Comparison of ENCODE assay signal across 9 cellular contexts in genomic region chr1:156492591-156493080, GRCh38. TPM values are rescaled to one million over a fixed set of nuclear protein-coding genes. Genes with fewer than 3 reads are reported as not detected.
DNase-seq lines count a peak whose midpoint lies in the region; ATAC-seq, FAIRE-seq and TF ChIP-seq lines count a peak whose summit lies in the region.
"Had no signal": no experiment of that assay in that cellular context is flagged by ENCODE, and none has a peak within 500 bp of the region (broad histone marks: within the 10 kb centered on the region; RNA-seq: fewer than 3 reads in every experiment).

No MANE protein-coding gene starts in this region.

- H3K9ac ChIP-seq in duodenal mucosa (ENCODE audit: low read depth in 1 of 2, low read length in 2 of 2) = peak overlapping the region in 1 of 2 donors; percentile 15

- H3K36me3 ChIP-seq in duodenal mucosa (ENCODE audit: control insufficient read depth in 1 of 2, insufficient read depth in 2 of 2, low read length in 2 of 2) (peaks cover 7 to 24% of the 10 kb centered on the region in 2 donors), BE2C (peaks cover 7% of the 10 kb centered on the region; the same call in 1 of the 2 replicates)

- no peaks in the 10 kb centered on the region for H3K27me3 Mint-ChIP-seq in progenitor cell of endocrine pancreas

- H3K27ac ChIP-seq in duodenal mucosa (ENCODE audit: low read depth, low read length) = peak overlapping the region; percentile 24
- H3K27ac ChIP-seq: SJSA1 had no signal

- H3K9me3 ChIP-seq in duodenal mucosa (ENCODE audit: control insufficient read depth in 1 of 2, low read length in 2 of 2) = no peaks in the 10 kb centered on the region
- H3K9me3 ChIP-seq in BE2C = no peaks in the 10 kb centered on the region
- H3K9me3 ChIP-seq: SJSA1 had no signal

- peak overlapping the region; percentile 46 for H3K27ac Mint-ChIP-seq in progenitor cell of endocrine pancreas

- H3K4me3 ChIP-seq in duodenal mucosa (ENCODE audit: low read depth in 1 of 2, low read length in 2 of 2) = peak overlapping the region; percentile 11 to 30
- no peak overlapping the region for H3K4me3 ChIP-seq in BE2C (ENCODE audit: low read depth, low read length)
- H3K4me3 ChIP-seq: SJSA1 had no signal

- H3K36me3 Mint-ChIP-seq in progenitor cell of endocrine pancreas (ENCODE audit: insufficient read depth) = no peaks in the 10 kb centered on the region

- H3K4me3 Mint-ChIP-seq in progenitor cell of endocrine pancreas (ENCODE audit: low read depth) = no peak overlapping the region

- TF ChIP-seq POLR2A in GM12891 (IDR thresholded peaks at IDR 0.05; ENCODE audit: low read depth, low read length) = no peak

- FAIRE-seq in GM12891 (lab: Jason Lieb, UNC) = no peak

- H3K4me1 ChIP-seq in duodenal mucosa (ENCODE audit: control insufficient read depth in 1 of 2, insufficient read depth in 2 of 2, low read length in 2 of 2) (peaks cover 97 to 99% of the 10 kb centered on the region in 2 donors), BE2C (peaks cover 37% of the 10 kb centered on the region)

- H3K4me1 Mint-ChIP-seq in progenitor cell of endocrine pancreas (ENCODE audit: low read depth) = peaks cover 39% of the 10 kb centered on the region

- ATAC-seq in GM18861 (IDR thresholded peaks at IDR 0.05; ENCODE audit: unreplicated experiment) = no peak
- no peak for ATAC-seq in HG03439 (IDR thresholded peaks at IDR 0.05; ENCODE audit: unreplicated experiment)

- TF ChIP-seq CTCF in progenitor cell of endocrine pancreas (IDR thresholded peaks at IDR 0.05; ENCODE audit: unreplicated experiment) (no peak), BE2C (IDR thresholded peaks at IDR 0.05; ENCODE audit: low read depth, low read length) (no peak)

- DNase-seq in GM12891 (ENCODE audit: insufficient read length, low spot score) (no peak), NCI-H1694 treated with DMSO at 0.1 percent for 48 hours (lab: John Stamatoyannopoulos, UW) (peak; percentile 44), progenitor cell of endocrine pancreas (ENCODE audit: low spot score, unreplicated experiment) (no peak), BE2C (no peak)
- DNase-seq in stimulated activated naive CD4-positive, alpha-beta T cell treated with Interleukin-2 at 50 U/mL for 16 hours (lab: John Stamatoyannopoulos, UW) = no peak

- no peaks in the 10 kb centered on the region for H3K27me3 ChIP-seq in duodenal mucosa (ENCODE audit: control insufficient read depth in 1 of 2, insufficient read depth in 2 of 2, low read length in 2 of 2)
- no peaks in the 10 kb centered on the region for H3K27me3 ChIP-seq in BE2C
- H3K27me3 ChIP-seq: SJSA1 had no signal

- no peaks in the 10 kb centered on the region for H3K9me3 Mint-ChIP-seq in progenitor cell of endocrine pancreas (ENCODE audit: low read depth)

TF ChIP-seq in GM12891, 5 proteins besides CTCF, POLR2A, EP300 and RAD21:
- TF ChIP-seq SPI1 (IDR thresholded peaks at IDR 0.05; ENCODE audit: low read depth, low read length) = peak; percentile 73
- no peak for TF ChIP-seq POU2F2 (IDR thresholded peaks at IDR 0.05; ENCODE audit: low read depth, low read length)
TF ChIP-seq in GM12891: peak in this region for 1.

RNA-seq across cellular contexts. Expression of gene MEF2D, which starts 7.9 kb away (rescaled TPM):
- 23.8 TPM for polyA plus RNA-seq in GM12891 (2012; ENCODE audit: low read depth, missing spikeins)
- 20.2 and 26.6 TPM in 2 replicates for total RNA-seq in progenitor cell of endocrine pancreas
- 55.3 TPM for polyA plus RNA-seq in BE2C (2012; ENCODE audit: insufficient read depth, insufficient read length, low read depth)
